ENCODE assay signal across 27 cellular contexts in the genomic region with DNA sequence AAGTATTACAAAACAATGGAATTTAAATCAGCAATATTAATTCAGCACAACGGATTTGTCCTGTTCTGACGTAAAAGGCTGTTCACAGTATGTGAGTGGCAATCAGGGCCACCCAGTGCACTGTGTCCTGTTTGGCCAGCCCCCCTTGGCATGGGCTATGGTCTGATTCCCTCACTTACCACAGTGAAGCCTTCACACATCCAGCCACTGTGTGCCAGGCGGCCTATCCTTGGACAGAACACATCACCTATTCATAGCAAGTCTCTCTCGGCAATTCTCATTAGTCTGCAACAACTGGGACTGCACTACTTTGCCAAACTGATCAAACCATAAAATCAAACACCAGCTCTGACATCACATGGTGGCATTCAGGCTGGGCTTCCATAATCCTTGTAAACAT.
"Had no signal": no experiment of that assay in that cellular context is flagged by ENCODE, and none has a peak within 500 bp of the region (broad histone marks: within the 10 kb centered on the region; RNA-seq: fewer than 3 reads in every experiment).

No MANE protein-coding gene starts in this region.

- H3K27ac Mint-ChIP-seq: activated CD4-positive, alpha-beta memory T cell treated with anti-CD3 and anti-CD28 coated beads, Interleukin-2, amount 10 ng/mL, durations not matched to agents 7 days and 5 days; activated CD4-positive, alpha-beta T cell treated with anti-CD3 and anti-CD28 coated beads for 36 hours; activated naive CD4-positive, alpha-beta T cell treated with anti-CD3 and anti-CD28 coated beads for 36 hours; activated naive CD8-positive, alpha-beta T cell treated with anti-CD3 and anti-CD28 coated beads for 36 hours; activated T-helper 17 cell treated with anti-CD3 and anti-CD28 coated beads, Interleukin-2, amount 50 U/mL, for 72 hours had no signal

- H3K27me3 Mint-ChIP-seq: activated CD4-positive, alpha-beta memory T cell treated with anti-CD3 and anti-CD28 coated beads, Interleukin-2, amount 10 ng/mL, durations not matched to agents 7 days and 5 days; activated CD4-positive, alpha-beta T cell treated with anti-CD3 and anti-CD28 coated beads for 36 hours had no signal

- H3K4me1 ChIP-seq: SJCRH30 had no signal

- H3K9me3 Mint-ChIP-seq: activated CD4-positive, alpha-beta memory T cell treated with anti-CD3 and anti-CD28 coated beads, Interleukin-2, amount 10 ng/mL, durations not matched to agents 7 days and 5 days; activated naive CD4-positive, alpha-beta T cell treated with anti-CD3 and anti-CD28 coated beads for 36 hours; activated naive CD8-positive, alpha-beta T cell treated with anti-CD3 and anti-CD28 coated beads for 36 hours had no signal

- H3K9me3 ChIP-seq: SK-N-SH had no signal

- H3K27me3 ChIP-seq: SJCRH30 had no signal

- H3K36me3 ChIP-seq: SJCRH30, WERI-Rb-1 had no signal

- H3K27ac ChIP-seq: KMS-11, RWPE1, SJCRH30, WERI-Rb-1 had no signal

- H3K4me3 Mint-ChIP-seq: activated CD4-positive, alpha-beta memory T cell treated with anti-CD3 and anti-CD28 coated beads, Interleukin-2, amount 10 ng/mL, durations not matched to agents 7 days and 5 days; activated CD4-positive, alpha-beta T cell treated with anti-CD3 and anti-CD28 coated beads for 36 hours; activated naive CD4-positive, alpha-beta T cell treated with anti-CD3 and anti-CD28 coated beads for 36 hours; activated naive CD8-positive, alpha-beta T cell treated with anti-CD3 and anti-CD28 coated beads for 36 hours; activated T-helper 17 cell treated with anti-CD3 and anti-CD28 coated beads, Interleukin-2, amount 50 U/mL, for 72 hours had no signal

- H3K4me1 Mint-ChIP-seq: activated CD4-positive, alpha-beta memory T cell treated with anti-CD3 and anti-CD28 coated beads, Interleukin-2, amount 10 ng/mL, durations not matched to agents 7 days and 5 days; activated CD4-positive, alpha-beta T cell treated with anti-CD3 and anti-CD28 coated beads for 36 hours; activated naive CD8-positive, alpha-beta T cell treated with anti-CD3 and anti-CD28 coated beads for 36 hours; activated T-helper 17 cell treated with anti-CD3 and anti-CD28 coated beads, Interleukin-2, amount 50 U/mL, for 72 hours had no signal

- H3K9ac ChIP-seq: KMS-11, SK-N-SH had no signal

- ATAC-seq: activated CD4-positive, alpha-beta T cell treated with anti-CD3 and anti-CD28 coated beads for 36 hours; activated T-helper 17 cell treated with anti-CD3 and anti-CD28 coated beads, Interleukin-2, amount 50 U/mL, for 72 hours; Panc1 had no signal

- H3K4me3 ChIP-seq: SJCRH30 had no signal

- DNase-seq: activated CD4-positive, alpha-beta memory T cell treated with anti-CD3 and anti-CD28 coated beads, Interleukin-2, amount 10 ng/mL, durations not matched to agents 7 days and 5 days; activated CD4-positive, alpha-beta T cell treated with anti-CD3 and anti-CD28 coated beads for 36 hours; activated CD4-positive, alpha-beta T cell treated with anti-CD3 and anti-CD28 coated beads, Interleukin-2, amount 50 U/mL, for 1 hour; activated gamma-delta T cell; activated naive CD4-positive, alpha-beta T cell treated with anti-CD3 and anti-CD28 coated beads for 36 hours; activated naive CD8-positive, alpha-beta T cell treated with anti-CD3 and anti-CD28 coated beads for 36 hours; activated T-cell treated with anti-CD3 and anti-CD28 coated beads for 4 hours; activated T-cell treated with anti-CD3 and anti-CD28 coated beads, Interleukin-2, amount 50 U/mL, for 48 hours; NCI-H1092; NCI-H1417; NCI-H2029; NCI-H2107; NCI-H2171 treated with DMSO at 0.1 percent for 48 hours; NCI-H226; NCI-H510A; NCI-H69; NK-92 treated with Interleukin-12 subunit alpha and Interleukin-12 subunit beta, amount 100 ng/mL, for 24 hours; OCI-M1; Right ventricle myocardium superior; SJCRH30; SK-N-SH; T-helper 1 cell; WERI-Rb-1 had no signal
